Comparison of ENCODE assay signal across 8 cellular contexts in the genomic region with DNA sequence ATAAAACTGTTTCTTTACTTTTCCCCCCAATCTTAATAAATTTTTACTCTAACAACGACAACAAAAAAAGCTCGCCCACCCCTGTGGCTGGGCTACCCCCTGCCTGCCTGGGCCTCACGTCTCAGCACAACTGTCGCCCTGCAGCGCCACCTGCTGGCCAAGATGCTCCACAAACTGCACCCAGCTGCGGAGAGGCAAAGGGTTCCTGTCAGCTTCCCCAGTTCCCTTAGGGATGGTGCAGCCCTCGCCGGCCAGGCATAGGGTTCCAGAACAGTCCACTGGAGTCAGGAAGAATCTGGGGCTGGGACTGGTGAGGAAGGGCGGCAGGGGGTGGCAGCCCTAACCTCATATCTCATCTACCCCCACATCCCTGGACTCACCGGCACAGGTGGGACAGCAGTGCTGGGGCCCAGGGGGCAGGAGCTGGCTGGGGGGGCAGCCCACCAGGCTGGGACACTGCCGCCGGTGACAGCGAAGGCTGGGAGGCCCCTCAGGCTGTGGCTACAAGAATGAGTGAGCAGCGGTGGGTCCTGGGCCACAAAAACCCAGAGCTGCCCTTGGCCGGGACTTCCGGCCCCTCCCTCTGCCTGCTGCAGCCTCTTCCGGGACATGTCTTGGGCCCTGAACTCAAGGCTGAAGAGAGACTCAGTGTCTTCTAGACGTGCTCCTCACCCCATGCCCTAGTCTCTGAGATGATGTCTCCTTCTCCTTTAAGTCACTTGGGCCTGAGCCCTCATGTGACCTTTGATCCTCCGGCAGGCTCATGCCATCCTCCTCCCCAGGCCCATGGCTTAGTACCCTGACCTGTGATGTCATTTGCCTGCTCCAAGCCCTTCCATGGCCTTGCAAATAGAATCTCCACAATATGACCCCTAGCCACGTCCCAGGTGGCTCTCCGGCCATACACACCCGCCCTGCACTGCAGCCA. TPM values are rescaled to one million over a fixed set of nuclear protein-coding genes. Genes with fewer than 3 reads are reported as not detected.
DNase-seq lines count a peak whose midpoint lies in the region; ATAC-seq and TF ChIP-seq lines count a peak whose summit lies in the region.

No MANE protein-coding gene starts in this region.

- no peak overlapping the region for H3K4me3 Mint-ChIP-seq in Calu3 (ENCODE audit: low read depth, unreplicated experiment)

- H3K9me3 Mint-ChIP-seq in Calu3 (ENCODE audit: low read depth, unreplicated experiment) = no peaks in the 10 kb centered on the region

- BruUV-seq in Calu3 (replicated peaks; lab: Mats Ljungman, UMichigan) = no TSS peak

- CTCF ChIA-PET in Calu3 (lab: Charles Lee) = interaction anchor here (0.9 to 1.5 kb wide), 4 partner anchors 9 to 275 kb away, joined by 3 to 5 read pairs (median 4); a partner anchor contains a TSS

- intact Hi-C loops in Calu3 (cut with micrococcal nuclease; ENCODE audit: unreplicated experiment) = loop anchor here (5.0 kb wide), 1 partner anchor 92 kb away; a partner anchor contains a TSS

- no peak overlapping the region for H3K27ac ChIP-seq in SJCRH30

- peaks cover 9% of the 10 kb centered on the region for H3K36me3 Mint-ChIP-seq in Calu3 (ENCODE audit: insufficient read depth, unreplicated experiment)

- H3K36me3 ChIP-seq in SJCRH30 = no peaks in the 10 kb centered on the region

- no peaks in the 10 kb centered on the region for H3K27me3 Mint-ChIP-seq in Calu3 (ENCODE audit: unreplicated experiment)

- H3K4me3 ChIP-seq in SJCRH30 = peak overlapping the region; percentile 52

- H3K27ac Mint-ChIP-seq in Calu3 (ENCODE audit: unreplicated experiment) = no peak overlapping the region

- peak; percentile 68 for ATAC-seq in GM21515 (IDR thresholded peaks at IDR 0.05; ENCODE audit: unreplicated experiment)

- TF ChIP-seq CTCF in Calu3 (IDR thresholded peaks at IDR 0.05; ENCODE audit: unreplicated experiment) = peak; percentile 95

- H3K9me3 ChIP-seq in SJCRH30 (replicated peaks) = no peaks in the 10 kb centered on the region

- H3K27me3 ChIP-seq in SJCRH30 = no peaks in the 10 kb centered on the region; the same call in 1 of the 2 replicates

- no peaks in the 10 kb centered on the region for H3K4me1 ChIP-seq in SJCRH30

- peak; percentile 88 for DNase-seq in Calu3
- DNase-seq in LoVo (ENCODE audit: low spot score) = peak; percentile 80
- peak; percentile 84 to 93 for DNase-seq in SJCRH30
- DNase-seq in activated effector memory CD4-positive, alpha-beta T cell treated with anti-CD3 and anti-CD28 coated beads, Interleukin-2, amount 50 U/mL, for 16 hours = peak; percentile 95
- peak; percentile 91 for DNase-seq in germinal center (ENCODE audit: low spot score)
- DNase-seq in pons (ENCODE audit: low spot score) = peak; percentile 54
- DNase-seq in ureter (ENCODE audit: low spot score) = peak; percentile 84

- H3K4me1 Mint-ChIP-seq in Calu3 (ENCODE audit: low read depth, unreplicated experiment) = peaks cover 6% of the 10 kb centered on the region

RNA-seq across cellular contexts. Expression of a gene that starts 21.2 kb away (rescaled TPM):
- 104 and 123 TPM in 2 replicates for total RNA-seq in Calu3 (2022)
- total RNA-seq in SJCRH30 (2014; rRNA removed; shearing (Covaris generic)) = 95.8 and 115 TPM in 2 replicates
- total RNA-seq in ureter = 133 TPM

RNA-seq across cellular contexts. Expression of a gene that starts 26.6 kb away (rescaled TPM):
- total RNA-seq in Calu3 (2022) (6.8 and 10.6 TPM in 2 replicates), ureter (14.5 TPM)
- total RNA-seq in SJCRH30 (2014; rRNA removed; shearing (Covaris generic)) = 0.20 and 0.38 TPM in 2 replicates

RNA-seq across cellular contexts. Expression of a gene that starts 53.7 kb away (rescaled TPM):
- total RNA-seq in Calu3 (2022) (0.42 and 0.98 TPM in 2 replicates), ureter (84.1 TPM)
- 158 and 172 TPM in 2 replicates for total RNA-seq in SJCRH30 (2014; rRNA removed; shearing (Covaris generic))

RNA-seq across cellular contexts. Expression of a gene that starts 53.8 kb away (rescaled TPM):
- total RNA-seq in Calu3 (2022) = 11.4 and 13.4 TPM in 2 replicates
- 0.08 and 0.16 TPM in 2 replicates for total RNA-seq in SJCRH30 (2014; rRNA removed; shearing (Covaris generic))
- 32.0 TPM for total RNA-seq in ureter

Comparison
In these comparisons a context has a peak if more than half of its experiments do, and no peak if none do; other contexts are left out.
1. RNA of a gene that starts 53.7 kb away (total RNA-seq): 158 to 172 TPM in SJCRH30 and 84.1 TPM in ureter (single experiment); 0.42 to 0.98 TPM in Calu3; every median in the first group is over 10 times any median in the second.
2. Peak in every context shown above with its lines, with median percentiles within 50 percentile points of each other: DNase-seq.